Comparison of ENCODE assay signal across 9 cellular contexts in genomic region chrX:39815621-39816020, GRCh38.
DNase-seq lines count a peak whose midpoint lies in the region; ATAC-seq and TF ChIP-seq lines count a peak whose summit lies in the region.
"Had no signal": no experiment of that assay in that cellular context is flagged by ENCODE, and none has a peak within 500 bp of the region (broad histone marks: within the 10 kb centered on the region; RNA-seq: fewer than 3 reads in every experiment).

No MANE protein-coding gene starts in this region.

- WGBS in spleen, 5 donors = 29 to 89% (median 66%) methylated on average over 1 of the region's 1 CpG
- 94% methylated on average over 1 of the region's 1 CpG for WGBS in hepatocyte (ENCODE audit: low lambda C conversion rate, missing lambda C conversion rate)

- H3K4me3 ChIP-seq in spleen = no peak overlapping the region
- H3K4me3 ChIP-seq in hepatocyte = no peak overlapping the region

- H3K4me1 ChIP-seq in spleen (peaks cover 0 to 33% (median 15%) of the 10 kb centered on the region in 6 donors), hepatocyte (ENCODE audit: insufficient read depth) (peaks cover 10% of the 10 kb centered on the region)

- ATAC-seq in GM18520 (IDR thresholded peaks at IDR 0.05; ENCODE audit: unreplicated experiment) (peak; percentile 76), HG02610 (IDR thresholded peaks at IDR 0.05; ENCODE audit: unreplicated experiment) (peak; percentile 86)

- H3K36me3 ChIP-seq in spleen (no peaks in the 10 kb centered on the region), hepatocyte (replicated peaks; ENCODE audit: insufficient read depth, low read depth) (no peaks in the 10 kb centered on the region)

- no peak overlapping the region for H2AFZ ChIP-seq in hepatocyte

- no peak overlapping the region for H3K27ac ChIP-seq in spleen
- no peak overlapping the region for H3K27ac ChIP-seq in hepatocyte

- no peaks in the 10 kb centered on the region for H3K9me3 ChIP-seq in spleen
- no peaks in the 10 kb centered on the region for H3K9me3 ChIP-seq in hepatocyte (ENCODE audit: low read depth)

- DNase-seq in NOMO-1 (lab: John Stamatoyannopoulos, UW; ENCODE audit: unreplicated experiment in 2 of 2) = peak; percentile 33 to 35
- DNase-seq in glomerular visceral epithelial cell (ENCODE audit: extremely low spot score) = peak; percentile 30
- no peak for DNase-seq in spleen
- DNase-seq in ecto neural progenitor cell (ENCODE audit: low spot score) = no peak
- no peak for DNase-seq in NCI-H446 treated with DMSO at 0.1 percent for 48 hours (lab: John Stamatoyannopoulos, UW)
- DNase-seq in hepatocyte (ENCODE audit: low spot score) = no peak
- DNase-seq: activated naive CD8-positive, alpha-beta T cell treated with anti-CD3 and anti-CD28 coated beads, Interleukin-2, amount 10 ng/mL, durations not matched to agents 7 days and 5 days had no signal

- intact Hi-C loops in spleen (cut with DNase I; ENCODE audit: low total_unique reads) = no loop called here

- H4K20me1 ChIP-seq in hepatocyte (ENCODE audit: insufficient read depth, poor library complexity, severe bottlenecking) = no peaks in the 10 kb centered on the region

- no peak for TF ChIP-seq CTCF in spleen (IDR thresholded peaks at IDR 0.05 in 8 of 11, conservative IDR thresholded peaks at IDR 0.05 in 3 of 11)
- no peak for TF ChIP-seq CTCF in hepatocyte (IDR thresholded peaks at IDR 0.05; ENCODE audit: poor library complexity)

- H3K27me3 ChIP-seq in spleen (replicated peaks in 1 of 7) = peaks cover 0 to 49% (median 8%) of the 10 kb centered on the region in 7 donors
- peaks cover 14% of the 10 kb centered on the region for H3K27me3 ChIP-seq in hepatocyte

- H3K4me2 ChIP-seq in hepatocyte = no peak overlapping the region

- TF ChIP-seq POLR2A in spleen (IDR thresholded peaks at IDR 0.05) = no peak

- H3K79me2 ChIP-seq in hepatocyte = no peaks in the 10 kb centered on the region

- H3K9me2 ChIP-seq in hepatocyte (replicated peaks; ENCODE audit: insufficient read depth) = no peaks in the 10 kb centered on the region

Comparison
In these comparisons a context has a peak if more than half of its experiments do, and no peak if none do; other contexts are left out.
1. DNase-seq: peak in NOMO-1 (2 of 2) and glomerular visceral epithelial cell (single experiment); none in spleen (single experiment), ecto neural progenitor cell (single experiment), NCI-H446 treated with DMSO at 0.1 percent for 48 hours (single experiment) and hepatocyte (single experiment).